ENCODE assay signal across 17 cellular contexts in genomic region chr5:62283856-62284255, GRCh38.
"Had no signal": no experiment of that assay in that cellular context is flagged by ENCODE, and none has a peak within 500 bp of the region (broad histone marks: within the 10 kb centered on the region; RNA-seq: fewer than 3 reads in every experiment).

No MANE protein-coding gene starts in this region.

- H3K4me3 Mint-ChIP-seq: dendritic cell treated with granulocyte-macrophage colony-stimulating factor and Interleukin-4, amounts not matched to agents 40 ng/mL and 50 ng/mL, for 4 days; endodermal cell; memory B cell had no signal

- DNase-seq: activated CD4-positive, CD25-positive, alpha-beta regulatory T cell treated with anti-CD3 and anti-CD28 coated beads, Interleukin-2, amount 50 U/mL, for 72 hours; activated CD8-positive, alpha-beta memory T cell treated with anti-CD3 and anti-CD28 coated beads for 24 hours; activated gamma-delta T cell treated with Interleukin-2 at 50 U/mL for 16 hours; aorta; endodermal cell; erythroblast; hippocampal formation; kidney; left ventricle myocardium superior; mucosa of descending colon; naive thymus-derived CD4-positive, alpha-beta T cell; retina; stimulated activated naive CD4-positive, alpha-beta T cell; SW 1271; T1000 had no signal

- H3K27ac Mint-ChIP-seq: dendritic cell treated with granulocyte-macrophage colony-stimulating factor and Interleukin-4, amounts not matched to agents 40 ng/mL and 50 ng/mL, for 4 days; endodermal cell; memory B cell had no signal

- ATAC-seq: left ventricle myocardium superior; naive thymus-derived CD4-positive, alpha-beta T cell had no signal

- H3K36me3 Mint-ChIP-seq: memory B cell had no signal

- H3K27me3 Mint-ChIP-seq: dendritic cell treated with granulocyte-macrophage colony-stimulating factor and Interleukin-4, amounts not matched to agents 40 ng/mL and 50 ng/mL, for 4 days had no signal

- H3K4me1 Mint-ChIP-seq: memory B cell had no signal
